ENCODE assay signal across 11 cellular contexts in the genomic region with DNA sequence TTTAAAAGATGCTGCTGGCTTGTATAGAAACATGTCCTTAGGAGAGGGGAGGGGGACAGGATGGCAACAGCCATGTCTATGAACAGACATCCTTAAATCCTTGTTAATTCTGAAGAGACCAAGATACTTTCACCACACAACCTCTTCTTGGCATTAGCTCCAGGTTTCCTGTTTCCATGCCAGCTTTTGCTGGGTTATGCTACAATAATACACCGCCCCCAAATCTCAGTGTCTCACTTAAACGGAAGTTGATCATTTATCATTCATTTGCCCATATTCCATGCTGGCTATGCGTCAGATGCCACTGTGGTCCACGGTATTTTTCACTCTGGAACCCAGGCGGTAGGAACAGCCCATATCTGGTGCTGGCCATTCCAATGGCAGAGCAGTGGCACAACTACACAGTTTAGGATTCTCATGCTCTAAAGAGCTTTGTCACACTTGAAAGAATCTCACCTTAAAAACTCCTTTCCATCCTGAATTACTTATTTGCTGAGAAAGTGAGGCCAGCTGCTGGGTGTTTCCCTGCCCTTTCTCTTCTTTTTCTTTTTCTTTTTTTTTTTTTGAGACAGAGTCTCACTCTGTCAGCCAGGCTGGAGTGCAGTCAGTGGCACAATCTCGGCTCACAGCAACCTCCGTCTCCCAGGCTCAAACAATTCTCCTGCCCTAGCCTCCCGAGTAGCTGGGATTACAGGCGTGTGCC. TPM values are rescaled to one million over a fixed set of nuclear protein-coding genes. Genes with fewer than 3 reads are reported as not detected.
A peak's percentile ranks its signal among the peaks of the same experiment; 100 is the strongest.
DNase-seq lines count a peak whose midpoint lies in the region; ATAC-seq and FAIRE-seq lines count a peak whose summit lies in the region.
"Had no signal": no experiment of that assay in that cellular context is flagged by ENCODE, and none has a peak within 500 bp of the region (broad histone marks: within the 10 kb centered on the region; RNA-seq: fewer than 3 reads in every experiment).

No MANE protein-coding gene starts in this region.

- peak overlapping the region; percentile 88 for H3K27ac Mint-ChIP-seq in activated naive CD8-positive, alpha-beta T cell treated with anti-CD3 and anti-CD28 coated beads for 36 hours

- H3K36me3 Mint-ChIP-seq in activated naive CD8-positive, alpha-beta T cell treated with anti-CD3 and anti-CD28 coated beads for 36 hours, result peaks cover 6% of the 10 kb centered on the region

- H3K9me3 Mint-ChIP-seq in activated naive CD8-positive, alpha-beta T cell treated with anti-CD3 and anti-CD28 coated beads for 36 hours, result peaks cover 5% of the 10 kb centered on the region

- ATAC-seq in GM19395 (IDR thresholded peaks at IDR 0.05; ENCODE audit: unreplicated experiment), result no peak
- no peak for ATAC-seq in GM19035 (IDR thresholded peaks at IDR 0.05; ENCODE audit: unreplicated experiment)
- ATAC-seq: PC-3 had no signal

- peak overlapping the region; percentile 91 for H3K4me2 ChIP-seq in BLaER1

- no peaks in the 10 kb centered on the region for H3K36me3 ChIP-seq in BLaER1

- H3K27me3 ChIP-seq in BLaER1, result no peaks in the 10 kb centered on the region

- peak; percentile 31 for FAIRE-seq in GM18507 (lab: Jason Lieb, UNC)
- FAIRE-seq: TTC549 had no signal

- H3K9me3 ChIP-seq in BLaER1, result peaks cover 16% of the 10 kb centered on the region

- peaks cover 52% of the 10 kb centered on the region for H3K4me1 ChIP-seq in BLaER1

- no peaks in the 10 kb centered on the region for H4K20me1 ChIP-seq in BLaER1

- no peaks in the 10 kb centered on the region for H3K27me3 Mint-ChIP-seq in activated naive CD8-positive, alpha-beta T cell treated with anti-CD3 and anti-CD28 coated beads for 36 hours

- no peak overlapping the region for H3K4me3 Mint-ChIP-seq in activated naive CD8-positive, alpha-beta T cell treated with anti-CD3 and anti-CD28 coated beads for 36 hours

- H3K4me3 ChIP-seq in BLaER1, result peak overlapping the region; percentile 60

- peak overlapping the region; percentile 93 for H3K27ac ChIP-seq in BLaER1

- H3K4me1 Mint-ChIP-seq in activated naive CD8-positive, alpha-beta T cell treated with anti-CD3 and anti-CD28 coated beads for 36 hours, result peaks cover 35% of the 10 kb centered on the region

- peak overlapping the region; percentile 92 for H3K9ac ChIP-seq in BLaER1

- DNase-seq in GM18507 (ENCODE audit: extremely low spot score, insufficient read length, low read depth) (no peak), lung microvascular endothelial cell (ENCODE audit: low read depth in 2 of 2) (peak; percentile 25 to 76), amniotic stem cell (lab: John Stamatoyannopoulos, UW) (no peak)
- DNase-seq in activated naive CD8-positive, alpha-beta T cell treated with anti-CD3 and anti-CD28 coated beads for 36 hours, result no peak
- no peak for DNase-seq in activated CD4-positive, CD25-positive, alpha-beta regulatory T cell (lab: John Stamatoyannopoulos, UW)
- DNase-seq: NCI-H1694 treated with DMSO at 0.1 percent for 48 hours, PC-3 had no signal

RNA-seq across cellular contexts. Expression of a gene that starts 3.7 kb away (rescaled TPM):
- total RNA-seq in activated naive CD8-positive, alpha-beta T cell treated with anti-CD3 and anti-CD28 coated beads for 36 hours, result 10 to 100 TPM; 34.1 to 35.8 TPM
- 6.0 and 8.1 TPM in 2 replicates for total RNA-seq in lung microvascular endothelial cell

RNA-seq across cellular contexts. Expression of a gene that starts 39.1 kb away (rescaled TPM):
- total RNA-seq in activated naive CD8-positive, alpha-beta T cell treated with anti-CD3 and anti-CD28 coated beads for 36 hours, result 10 to 100 TPM; 24.5 to 27.3 TPM
- total RNA-seq in lung microvascular endothelial cell, result 7.0 and 10.5 TPM in 2 replicates

Comparison
In these comparisons a context has a peak if more than half of its experiments do, and no peak if none do; other contexts are left out.
1. DNase-seq: peak in lung microvascular endothelial cell (2 of 2); none in GM18507 (single experiment), activated naive CD8-positive, alpha-beta T cell treated with anti-CD3 and anti-CD28 coated beads for 36 hours (single experiment), activated CD4-positive, CD25-positive, alpha-beta regulatory T cell (0 of 4) and amniotic stem cell (single experiment).